Comparison of ENCODE assay signal across 1 cellular context in genomic region chr2:225411452-225411851, GRCh38.
TF ChIP-seq lines count a peak whose summit lies in the region.

No MANE protein-coding gene starts in this region.

TF ChIP-seq in WTC11, 78 proteins besides CTCF, POLR2A, EP300 and RAD21:
- TF ChIP-seq, protein P1, sequence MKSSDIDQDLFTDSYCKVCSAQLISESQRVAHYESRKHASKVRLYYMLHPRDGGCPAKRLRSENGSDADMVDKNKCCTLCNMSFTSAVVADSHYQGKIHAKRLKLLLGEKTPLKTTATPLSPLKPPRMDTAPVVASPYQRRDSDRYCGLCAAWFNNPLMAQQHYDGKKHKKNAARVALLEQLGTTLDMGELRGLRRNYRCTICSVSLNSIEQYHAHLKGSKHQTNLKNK (CRISPR knock-in tag; IDR thresholded peaks at IDR 0.05) = no peak
- no peak for TF ChIP-seq NR1H2 (CRISPR knock-in tag; IDR thresholded peaks at IDR 0.05)
